ENCODE assay signal across 8 cellular contexts in the genomic region with DNA sequence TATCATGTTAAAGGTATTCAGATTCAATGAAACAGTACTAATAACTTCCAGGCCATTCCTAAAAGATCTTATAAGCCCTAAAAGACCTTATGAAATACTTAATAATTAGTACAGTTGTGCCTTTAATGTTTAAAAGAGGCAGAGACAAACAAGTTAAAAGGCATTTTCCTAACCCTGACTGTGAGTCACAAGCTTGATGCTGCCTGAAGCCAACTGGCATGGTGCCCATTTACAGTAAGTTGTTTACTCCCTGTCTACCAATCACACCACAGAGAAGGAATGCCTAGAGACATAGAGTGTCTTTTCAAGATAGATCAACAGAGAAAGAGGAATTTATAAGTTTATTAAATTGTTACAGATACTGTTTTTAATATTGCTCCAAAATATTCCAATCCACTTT. TPM values are rescaled to one million over a fixed set of nuclear protein-coding genes. Genes with fewer than 3 reads are reported as not detected.
DNase-seq lines count a peak whose midpoint lies in the region; ATAC-seq lines count a peak whose summit lies in the region.

No MANE protein-coding gene starts in this region.

- H3K27ac ChIP-seq in subcutaneous abdominal adipose tissue (ENCODE audit: low read depth, low read length) = peak overlapping the region; percentile 85

- H3K9ac ChIP-seq in subcutaneous abdominal adipose tissue (ENCODE audit: low read length in 5 of 5) = peak overlapping the region in 3 of 5 donors; percentile 21 to 31 (median 24)

- H3K36me3 ChIP-seq in subcutaneous abdominal adipose tissue (ENCODE audit: control insufficient read depth in 5 of 5, insufficient read depth in 5 of 5, low read length in 5 of 5) = no peaks in the 10 kb centered on the region

- H3K27me3 ChIP-seq in subcutaneous abdominal adipose tissue (ENCODE audit: control insufficient read depth in 5 of 5, insufficient read depth in 4 of 5, low read length in 5 of 5) = no peaks in the 10 kb centered on the region

- ATAC-seq in HG03135 (IDR thresholded peaks at IDR 0.05; ENCODE audit: unreplicated experiment) = no peak

- DNase-seq in COR-L47 (lab: John Stamatoyannopoulos, UW) = peak; percentile 48
- peak; percentile 24 for DNase-seq in KBM-7
- peak; percentile 69 for DNase-seq in T follicular helper cell (ENCODE audit: low read depth)
- peak; percentile 79 for DNase-seq in cerebellum (ENCODE audit: low spot score)
- peak; percentile 86 for DNase-seq in medulla oblongata (ENCODE audit: extremely low spot score)
- no peak for DNase-seq in NCI-H526 (lab: John Stamatoyannopoulos, UW)

- no peaks in the 10 kb centered on the region for H3K9me3 ChIP-seq in subcutaneous abdominal adipose tissue (ENCODE audit: control insufficient read depth in 5 of 5, low read length in 5 of 5)

- H3K4me3 ChIP-seq in subcutaneous abdominal adipose tissue (ENCODE audit: low read depth in 1 of 5, low read length in 5 of 5) = no peak overlapping the region

- in situ Hi-C loops in KBM-7 (cut with MboI; ENCODE audit: low pct_unique_long_range_greater_than_20kb, low sequenced_read_pairs) = no loop called here

- H3K4me1 ChIP-seq in subcutaneous abdominal adipose tissue (ENCODE audit: control insufficient read depth in 5 of 5, insufficient read depth in 5 of 5, low read length in 5 of 5) = peaks cover under 1 to 78% (median 65%) of the 10 kb centered on the region in 5 donors

RNA-seq across cellular contexts. Expression of a gene that starts 47.8 kb away (rescaled TPM):
- total RNA-seq in cerebellum = 35.9 TPM

Comparison
In these comparisons a context has a peak if more than half of its experiments do, and no peak if none do; other contexts are left out.
1. DNase-seq: peak in COR-L47 (single experiment), KBM-7 (single experiment), T follicular helper cell (single experiment), cerebellum (single experiment) and medulla oblongata (single experiment); none in NCI-H526 (0 of 2).